ENCODE assay signal across 12 cellular contexts in genomic region chr17:42186191-42186590, GRCh38. TPM values are rescaled to one million over a fixed set of nuclear protein-coding genes. Genes with fewer than 3 reads are reported as not detected.
"Had no signal": no experiment of that assay in that cellular context is flagged by ENCODE, and none has a peak within 500 bp of the region (broad histone marks: within the 10 kb centered on the region; RNA-seq: fewer than 3 reads in every experiment).

No MANE protein-coding gene starts in this region.

RNA-seq across cellular contexts. Expression of gene HCRT, which starts 0.9 kb away (rescaled TPM):
- total RNA-seq: activated CD4-positive, alpha-beta memory T cell treated with anti-CD3 and anti-CD28 coated beads for 36 hours; activated T-cell treated with anti-CD3 and anti-CD28 coated beads, Interleukin-2, amount 50 U/mL, for 4 hours; ascending aorta; body of pancreas; bronchial epithelial cell; LHCN-M2; M059J; NCI-H460; PC-9; SK-MEL-5; T-helper 17 cell; WTC11 had no signal

RNA-seq across cellular contexts. Expression of gene KCNH4, which starts 5.2 kb away (rescaled TPM):
- total RNA-seq: ascending aorta, body of pancreas, bronchial epithelial cell, M059J, PC-9 had no signal
